In the genomic region with DNA sequence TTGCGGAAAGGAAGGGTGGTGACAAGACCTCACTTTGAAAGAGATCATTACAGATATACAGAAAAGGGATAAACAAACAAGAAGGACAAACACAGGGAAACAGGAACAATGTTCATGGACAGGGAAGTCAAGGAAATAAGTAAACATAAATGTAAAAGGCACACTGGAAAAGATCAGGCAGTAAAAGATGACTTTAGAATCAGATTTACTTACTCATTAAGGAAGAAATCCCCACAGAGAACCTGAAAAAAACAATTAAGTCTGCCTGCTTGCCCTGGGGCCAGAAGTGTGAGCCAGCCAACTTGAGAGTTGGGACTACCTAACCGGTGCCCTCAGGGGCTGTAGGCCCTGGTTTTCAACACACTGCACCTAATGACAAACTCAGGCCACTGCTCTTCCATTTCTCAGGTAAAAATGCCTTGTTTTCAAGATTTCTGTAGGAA, we compare ENCODE assay signal across 9 cellular contexts. TPM values are rescaled to one million over a fixed set of nuclear protein-coding genes. Genes with fewer than 3 reads are reported as not detected.
DNase-seq lines count a peak whose midpoint lies in the region; ATAC-seq and TF ChIP-seq lines count a peak whose summit lies in the region.
"Had no signal": no experiment of that assay in that cellular context is flagged by ENCODE, and none has a peak within 500 bp of the region (broad histone marks: within the 10 kb centered on the region; RNA-seq: fewer than 3 reads in every experiment).

No MANE protein-coding gene starts in this region.

- H3K9ac ChIP-seq in subcutaneous abdominal adipose tissue (ENCODE audit: low read length in 5 of 5): peak overlapping the region in 4 of 5 donors; percentile 91 to 98 (median 93)

- CTCF ChIA-PET in WTC11 (lab: Charles Lee): no interaction called here

- H3K4me3 Mint-ChIP-seq in activated naive CD4-positive, alpha-beta T cell treated with anti-CD3 and anti-CD28 coated beads, Interleukin-2, amount 50 U/mL, for 24 hours: peak overlapping the region; percentile 99
- H3K4me3 Mint-ChIP-seq in WTC11 (peak overlapping the region; percentile 94), immature natural killer cell (peak overlapping the region; percentile 91 to 100 (median 99))

- H3K27me3 Mint-ChIP-seq in activated naive CD4-positive, alpha-beta T cell treated with anti-CD3 and anti-CD28 coated beads, Interleukin-2, amount 50 U/mL, for 24 hours: no peaks in the 10 kb centered on the region
- H3K27me3 Mint-ChIP-seq in WTC11 (ENCODE audit: low read depth) (no peaks in the 10 kb centered on the region; the same call in none of the 2 replicates), immature natural killer cell (ENCODE audit: low read depth in 3 of 3) (peaks cover 10 to 46% (median 29%) of the 10 kb centered on the region in 3 donors)

- in situ Hi-C loops in brain microvascular endothelial cell (cut with HindIII; ENCODE audit: low pct_ligation_motif_present, low sequenced_read_pairs): no loop called here

- TF ChIP-seq CTCF in WTC11 (IDR thresholded peaks at IDR 0.05): no peak
- no peak for TF ChIP-seq CTCF in uterus (IDR thresholded peaks at IDR 0.05)
- TF ChIP-seq CTCF in brain microvascular endothelial cell (IDR thresholded peaks at IDR 0.05; ENCODE audit: low read depth, low read length, missing control alignments): no peak

- no peak for DNase-seq in activated naive CD4-positive, alpha-beta T cell treated with anti-CD3 and anti-CD28 coated beads, Interleukin-2, amount 50 U/mL, for 16 hours
- DNase-seq in WTC11 (ENCODE audit: low spot score) (no peak), immature natural killer cell (no peak), uterus (no peak), brain microvascular endothelial cell (no peak)
- DNase-seq: DMS 273 treated with DMSO at 0.1 percent for 48 hours had no signal

- peak overlapping the region; percentile 53 for H3K27ac Mint-ChIP-seq in activated naive CD4-positive, alpha-beta T cell treated with anti-CD3 and anti-CD28 coated beads, Interleukin-2, amount 50 U/mL, for 24 hours
- H3K27ac Mint-ChIP-seq in WTC11: no peak overlapping the region
- H3K27ac Mint-ChIP-seq in immature natural killer cell: peak overlapping the region; percentile 95 to 100 (median 98)

- H3K9me3 ChIP-seq in subcutaneous abdominal adipose tissue (ENCODE audit: control insufficient read depth in 5 of 5, low read length in 5 of 5) (no peaks in the 10 kb centered on the region), uterus (no peaks in the 10 kb centered on the region)

- H3K9me3 Mint-ChIP-seq in activated naive CD4-positive, alpha-beta T cell treated with anti-CD3 and anti-CD28 coated beads, Interleukin-2, amount 50 U/mL, for 24 hours: no peaks in the 10 kb centered on the region
- H3K9me3 Mint-ChIP-seq in WTC11 (no peaks in the 10 kb centered on the region), immature natural killer cell (no peaks in the 10 kb centered on the region)

- peak overlapping the region; percentile 91 to 96 (median 93) for H3K4me3 ChIP-seq in subcutaneous abdominal adipose tissue (ENCODE audit: low read depth in 1 of 5, low read length in 5 of 5)
- no peak overlapping the region for H3K4me3 ChIP-seq in uterus
- H3K4me3 ChIP-seq in brain microvascular endothelial cell (ENCODE audit: low read depth, low read length): no peak overlapping the region

- H3K27ac ChIP-seq in subcutaneous abdominal adipose tissue (ENCODE audit: low read depth, low read length) (peak overlapping the region; percentile 88), uterus (no peak overlapping the region), brain microvascular endothelial cell (no peak overlapping the region)

- intact Hi-C loops in uterus (cut with DNase I; ENCODE audit: low total_unique reads): loop anchor here (10.0 kb wide), 1 partner anchor 404 kb away; the partner anchor contains the start of gene ABHD12

- peaks cover 76% of the 10 kb centered on the region for H3K4me1 Mint-ChIP-seq in activated naive CD4-positive, alpha-beta T cell treated with anti-CD3 and anti-CD28 coated beads, Interleukin-2, amount 50 U/mL, for 24 hours
- H3K4me1 Mint-ChIP-seq in WTC11 (peaks cover 30% of the 10 kb centered on the region), immature natural killer cell (peaks cover 85 to 90% of the 10 kb centered on the region in 2 donors)

- TF ChIP-seq POLR2A in uterus (IDR thresholded peaks at IDR 0.05): no peak

- POLR2A ChIA-PET in WTC11 (lab: Charles Lee): no interaction called here

- H3K27me3 ChIP-seq in subcutaneous abdominal adipose tissue (ENCODE audit: control insufficient read depth in 5 of 5, insufficient read depth in 4 of 5, low read length in 5 of 5) (peaks cover 0 to under 1% (median 0%) of the 10 kb centered on the region in 5 donors), uterus (no peaks in the 10 kb centered on the region), brain microvascular endothelial cell (replicated peaks) (no peaks in the 10 kb centered on the region)

- no peak for ATAC-seq in WTC11
- ATAC-seq in HG02763 (IDR thresholded peaks at IDR 0.05; ENCODE audit: unreplicated experiment): no peak

- H3K36me3 ChIP-seq in subcutaneous abdominal adipose tissue (ENCODE audit: control insufficient read depth in 5 of 5, insufficient read depth in 5 of 5, low read length in 5 of 5): no peaks in the 10 kb centered on the region
- H3K36me3 ChIP-seq in uterus: no peaks in the 10 kb centered on the region
- no peaks in the 10 kb centered on the region for H3K36me3 ChIP-seq in brain microvascular endothelial cell (replicated peaks)

- peaks cover 2 to 82% (median 76%) of the 10 kb centered on the region in 5 donors for H3K4me1 ChIP-seq in subcutaneous abdominal adipose tissue (ENCODE audit: control insufficient read depth in 5 of 5, insufficient read depth in 5 of 5, low read length in 5 of 5)
- peaks cover 0 to 13% of the 10 kb centered on the region in 2 donors for H3K4me1 ChIP-seq in uterus

- peaks cover 3% of the 10 kb centered on the region for H3K36me3 Mint-ChIP-seq in activated naive CD4-positive, alpha-beta T cell treated with anti-CD3 and anti-CD28 coated beads, Interleukin-2, amount 50 U/mL, for 24 hours
- H3K36me3 Mint-ChIP-seq in WTC11 (no peaks in the 10 kb centered on the region), immature natural killer cell (peaks cover 0 to 12% (median 3%) of the 10 kb centered on the region in 3 donors)

TF ChIP-seq in WTC11, 78 proteins besides CTCF, POLR2A, EP300 and RAD21:
- TF ChIP-seq, protein P1, sequence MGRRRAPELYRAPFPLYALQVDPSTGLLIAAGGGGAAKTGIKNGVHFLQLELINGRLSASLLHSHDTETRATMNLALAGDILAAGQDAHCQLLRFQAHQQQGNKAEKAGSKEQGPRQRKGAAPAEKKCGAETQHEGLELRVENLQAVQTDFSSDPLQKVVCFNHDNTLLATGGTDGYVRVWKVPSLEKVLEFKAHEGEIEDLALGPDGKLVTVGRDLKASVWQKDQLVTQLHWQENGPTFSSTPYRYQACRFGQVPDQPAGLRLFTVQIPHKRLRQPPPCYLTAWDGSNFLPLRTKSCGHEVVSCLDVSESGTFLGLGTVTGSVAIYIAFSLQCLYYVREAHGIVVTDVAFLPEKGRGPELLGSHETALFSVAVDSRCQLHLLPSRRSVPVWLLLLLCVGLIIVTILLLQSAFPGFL (CRISPR knock-in tag; IDR thresholded peaks at IDR 0.05; ENCODE audit: borderline replicate concordance): no peak
- TF ChIP-seq SP1 (CRISPR knock-in tag; conservative IDR thresholded peaks at IDR 0.05) (no peak), ZNF281 (CRISPR knock-in tag; IDR thresholded peaks at IDR 0.05) (no peak), TP53 (CRISPR knock-in tag; IDR thresholded peaks at IDR 0.05) (no peak)
TF ChIP-seq in WTC11: peak in this region for 0.

RNA-seq across cellular contexts. Expression of gene APMAP, which starts 1.7 kb away (rescaled TPM):
- total RNA-seq in WTC11 (2021) (55.3 to 64.4 TPM (median 62.1 TPM) in 3 replicates), uterus (10 to 100 TPM; 18.8 to 78.7 (median 57.7) TPM)
- polyA plus RNA-seq in immature natural killer cell: 1,000 to 10,000 TPM in 1 of 3 donors, 100 to 1,000 TPM in 2; 649 to 1,111 (median 667) TPM

RNA-seq across cellular contexts. Expression of gene CST7, which starts 41.8 kb away (rescaled TPM):
- not detected in 3 replicates for total RNA-seq in WTC11 (2021)
- 1,000 to 10,000 TPM; 2,262 to 2,521 (median 2,438) TPM for polyA plus RNA-seq in immature natural killer cell
- 1 to 10 TPM in 2 of 4 donors, under 1 TPM in 1, not detected in 1; 0.97 to 1.8 (median 1.2) TPM for total RNA-seq in uterus

Comparison
In these comparisons a context has a peak if more than half of its experiments do, and no peak if none do; other contexts are left out.
1. H3K4me3 ChIP-seq: peak in subcutaneous abdominal adipose tissue (5 of 5); none in uterus (0 of 2) and brain microvascular endothelial cell (single experiment).
2. Peak in every context shown above with its lines, with median percentiles within 50 percentile points of each other: H3K4me3 Mint-ChIP-seq.